ENCODE assay signal across 10 cellular contexts in the genomic region with DNA sequence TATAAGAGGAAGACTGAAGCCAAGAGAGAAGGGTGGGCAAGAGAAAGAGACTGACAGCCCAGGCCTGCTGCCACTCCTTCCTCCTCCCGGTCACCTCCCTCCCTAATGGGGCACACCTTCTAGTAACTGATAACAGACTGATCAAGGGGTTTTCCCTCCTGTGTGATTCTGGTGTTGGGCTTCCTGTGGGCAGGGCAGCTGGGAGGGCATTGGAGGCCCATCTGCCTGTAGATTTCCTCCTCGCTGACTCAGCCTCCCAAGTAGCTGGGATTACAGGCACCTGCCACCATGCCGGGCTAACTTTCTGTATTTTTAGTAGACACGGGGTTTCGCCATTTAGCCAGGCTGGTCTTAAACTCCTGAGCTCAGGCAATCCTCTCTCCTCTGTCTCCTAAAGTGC. TPM values are rescaled to one million over a fixed set of nuclear protein-coding genes. Genes with fewer than 3 reads are reported as not detected.
DNase-seq lines count a peak whose midpoint lies in the region; ATAC-seq and TF ChIP-seq lines count a peak whose summit lies in the region.
"Had no signal": no experiment of that assay in that cellular context is flagged by ENCODE, and none has a peak within 500 bp of the region (broad histone marks: within the 10 kb centered on the region; RNA-seq: fewer than 3 reads in every experiment).

No MANE protein-coding gene starts in this region.

- no peak for TF ChIP-seq CTCF in gastrocnemius medialis (IDR thresholded peaks at IDR 0.05 in 4 of 5, conservative IDR thresholded peaks at IDR 0.05 in 1 of 5)
- no peak for TF ChIP-seq CTCF in body of pancreas (IDR thresholded peaks at IDR 0.05)

- DNase-seq in stimulated activated naive CD4-positive, alpha-beta T cell treated with Interleukin-2 at 50 U/mL for 16 hours (lab: John Stamatoyannopoulos, UW), result peak; percentile 9
- DNase-seq in stimulated activated naive CD4-positive, alpha-beta T cell (lab: John Stamatoyannopoulos, UW), result no peak
- DNase-seq in OCI-M1 (lab: John Stamatoyannopoulos, UW) (peak; percentile 37), dermis blood vessel endothelial cell (peak; percentile 68), NCI-H526 (lab: John Stamatoyannopoulos, UW) (no peak), gastrocnemius medialis (no peak), body of pancreas (no peak)
- DNase-seq: NCI-H1105 had no signal

- TF ChIP-seq POLR2A in gastrocnemius medialis (IDR thresholded peaks at IDR 0.05) (no peak), body of pancreas (IDR thresholded peaks at IDR 0.05) (no peak)

- 68 to 71% methylated on average over 5 of the region's 5 CpGs for WGBS in body of pancreas, 2 donors

- H3K4me1 ChIP-seq in gastrocnemius medialis (peaks cover 15 to 28% of the 10 kb centered on the region in 2 donors), body of pancreas (peaks cover 50% of the 10 kb centered on the region)

- intact Hi-C loops in gastrocnemius medialis (cut with DNase I; ENCODE audit: low total_unique reads) (no loop called here), body of pancreas (cut with DNase I) (no loop called here)

- ATAC-seq in HG03159 (IDR thresholded peaks at IDR 0.05; ENCODE audit: unreplicated experiment) (no peak), gastrocnemius medialis (no peak), body of pancreas (no peak)

- H3K27me3 ChIP-seq in gastrocnemius medialis, result peaks cover 4 to 10% (median 5%) of the 10 kb centered on the region in 3 donors
- no peaks in the 10 kb centered on the region for H3K27me3 ChIP-seq in body of pancreas

- in situ Hi-C loops in gastrocnemius medialis (cut with MboI; ENCODE audit: low sequenced_read_pairs in 4 of 4), result loop anchor here in 1 of 4 donors (25.0 kb wide), 1 partner anchor 96 kb away; no protein-coding TSS in a partner anchor

- H3K36me3 ChIP-seq in gastrocnemius medialis, result no peaks in the 10 kb centered on the region
- H3K36me3 ChIP-seq in body of pancreas (replicated peaks in 1 of 2; ENCODE audit: insufficient read depth in 1 of 2, low read depth in 2 of 2), result no peaks in the 10 kb centered on the region
- H3K36me3 ChIP-seq: thoracic aorta had no signal

- no peaks in the 10 kb centered on the region for H3K9me3 ChIP-seq in gastrocnemius medialis
- H3K9me3 ChIP-seq in body of pancreas, result no peaks in the 10 kb centered on the region
- H3K9me3 ChIP-seq: thoracic aorta had no signal

- H3K4me3 ChIP-seq in gastrocnemius medialis (no peak overlapping the region), body of pancreas (no peak overlapping the region)
- H3K4me3 ChIP-seq: thoracic aorta had no signal

- H3K27ac ChIP-seq in gastrocnemius medialis, result no peak overlapping the region
- no peak overlapping the region for H3K27ac ChIP-seq in body of pancreas
- H3K27ac ChIP-seq: thoracic aorta had no signal

RNA-seq across cellular contexts. Expression of gene CA4, which starts 16.2 kb away (rescaled TPM):
- total RNA-seq in dermis blood vessel endothelial cell, result 3.2 and 4.0 TPM in 2 replicates
- 1 to 10 TPM; 6.1 to 9.2 (median 7.2) TPM for total RNA-seq in gastrocnemius medialis
- 10 to 100 TPM in 1 of 2 donors, 1 to 10 TPM in 1; 6.2 to 18.8 TPM for total RNA-seq in body of pancreas

Comparison
In these comparisons a context has a peak if more than half of its experiments do, and no peak if none do; other contexts are left out.
1. DNase-seq: peak in stimulated activated naive CD4-positive, alpha-beta T cell treated with Interleukin-2 at 50 U/mL for 16 hours (single experiment), OCI-M1 (single experiment) and dermis blood vessel endothelial cell (single experiment); none in stimulated activated naive CD4-positive, alpha-beta T cell (0 of 6), NCI-H526 (0 of 2), gastrocnemius medialis (0 of 2) and body of pancreas (0 of 4).